ENCODE assay signal across 18 cellular contexts in the genomic region with DNA sequence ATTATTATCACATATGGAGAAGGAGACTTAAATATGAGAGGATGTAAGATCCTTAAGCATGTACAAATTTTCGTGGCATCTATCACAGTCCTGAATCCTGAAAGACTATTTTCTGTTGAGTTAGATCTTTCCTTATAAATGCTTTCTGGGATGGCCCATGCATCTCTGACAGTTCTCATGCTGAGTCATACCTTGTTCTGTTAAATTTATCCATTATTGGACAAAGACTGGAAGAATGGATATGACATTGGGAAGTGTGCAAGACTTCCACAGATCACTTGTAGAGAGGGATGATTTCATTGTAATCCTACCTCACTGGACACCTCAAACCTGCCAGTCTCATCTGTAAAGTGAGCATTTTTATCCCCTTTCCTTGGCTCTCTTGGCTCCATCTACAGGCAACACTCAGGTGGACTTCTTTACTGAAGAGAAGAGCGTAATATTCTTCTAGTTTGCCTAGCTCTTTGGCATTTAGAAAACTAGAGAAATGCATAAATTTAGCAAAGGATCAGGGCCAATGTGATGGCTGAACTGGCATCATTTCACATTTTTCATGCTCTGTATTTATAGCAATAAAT.
DNase-seq lines count a peak whose midpoint lies in the region; ATAC-seq, FAIRE-seq and TF ChIP-seq lines count a peak whose summit lies in the region.
"Had no signal": no experiment of that assay in that cellular context is flagged by ENCODE, and none has a peak within 500 bp of the region (broad histone marks: within the 10 kb centered on the region; RNA-seq: fewer than 3 reads in every experiment).

No MANE protein-coding gene starts in this region.

- no peaks in the 10 kb centered on the region for H3K27me3 ChIP-seq in left ventricle myocardium inferior (ENCODE audit: low read depth)
- H3K27me3 ChIP-seq: breast epithelium, neutrophil, suprapubic skin had no signal

- no peak for ATAC-seq in Right ventricle myocardium inferior
- no peak for ATAC-seq in activated T-helper 17 cell treated with anti-CD3 and anti-CD28 coated beads, Interleukin-2, amount 50 U/mL, for 72 hours (replicated peaks)

- peaks cover 10% of the 10 kb centered on the region for H3K4me1 Mint-ChIP-seq in activated T-helper 17 cell treated with anti-CD3 and anti-CD28 coated beads, Interleukin-2, amount 50 U/mL, for 72 hours

- no peak overlapping the region for H3K9ac ChIP-seq in kidney (ENCODE audit: low read length in 2 of 2)

- no peak for DNase-seq in left ventricle myocardium inferior
- no peak for DNase-seq in Right ventricle myocardium inferior (ENCODE audit: missing footprints)
- DNase-seq in kidney = no peak
- DNase-seq in stimulated activated CD4-positive, alpha-beta T cell treated with anti-CD3 and anti-CD28 coated beads, Interleukin-12 subunit alpha, Interleukin-12 subunit beta, amount 100 ng/mL, for 4 hours = no peak
- no peak for DNase-seq in Ammon's horn (ENCODE audit: low spot score)
- DNase-seq in activated T-cell treated with anti-CD3 and anti-CD28 coated beads, Interleukin-2, amount 50 U/mL, for 1 hour = no peak
- no peak for DNase-seq in foreskin melanocyte
- DNase-seq: activated CD4-positive, alpha-beta memory T cell treated with anti-CD3 and anti-CD28 coated beads, Interleukin-2, amount 10 ng/mL, durations not matched to agents 7 days and 5 days; activated effector memory CD4-positive, alpha-beta T cell treated with anti-CD3 and anti-CD28 coated beads, Interleukin-2, amount 50 U/mL, for 16 hours; hippocampal formation; NCI-H446; SHP77 had no signal

- H3K4me3 ChIP-seq in left ventricle myocardium inferior = no peak overlapping the region
- H3K4me3 ChIP-seq in kidney (ENCODE audit: low read length in 2 of 2) = no peak overlapping the region
- H3K4me3 ChIP-seq: breast epithelium, lung, suprapubic skin had no signal

- H3K27me3 Mint-ChIP-seq in activated T-helper 17 cell treated with anti-CD3 and anti-CD28 coated beads, Interleukin-2, amount 50 U/mL, for 72 hours = no peaks in the 10 kb centered on the region

- H3K27ac ChIP-seq in left ventricle myocardium inferior (replicated peaks) (no peak overlapping the region), kidney (ENCODE audit: low read depth in 2 of 2, low read length in 2 of 2) (no peak overlapping the region)
- H3K27ac ChIP-seq: breast epithelium, neutrophil, suprapubic skin had no signal

- H3K9me3 Mint-ChIP-seq in activated T-helper 17 cell treated with anti-CD3 and anti-CD28 coated beads, Interleukin-2, amount 50 U/mL, for 72 hours = no peaks in the 10 kb centered on the region
- H3K9me3 Mint-ChIP-seq: activated CD4-positive, alpha-beta memory T cell treated with anti-CD3 and anti-CD28 coated beads, Interleukin-2, amount 10 ng/mL, durations not matched to agents 7 days and 5 days had no signal

- H3K36me3 Mint-ChIP-seq in activated T-helper 17 cell treated with anti-CD3 and anti-CD28 coated beads, Interleukin-2, amount 50 U/mL, for 72 hours (ENCODE audit: low read depth) = no peaks in the 10 kb centered on the region

- intact Hi-C loops in left ventricle myocardium inferior (cut with micrococcal nuclease) = no loop called here
- intact Hi-C loops in Right ventricle myocardium inferior (cut with DNase I) = no loop called here
- intact Hi-C loops in kidney (cut with DNase I) = no loop called here

- H3K4me1 ChIP-seq in left ventricle myocardium inferior (peaks cover 61% of the 10 kb centered on the region), kidney (ENCODE audit: control insufficient read depth in 1 of 2, insufficient read depth in 1 of 2, low read depth in 1 of 2, low read length in 2 of 2) (peaks cover 3 to 14% of the 10 kb centered on the region in 2 donors)
- H3K4me1 ChIP-seq: breast epithelium had no signal

- no peak overlapping the region for H3K4me3 Mint-ChIP-seq in activated T-helper 17 cell treated with anti-CD3 and anti-CD28 coated beads, Interleukin-2, amount 50 U/mL, for 72 hours
- H3K4me3 Mint-ChIP-seq: activated CD4-positive, alpha-beta memory T cell treated with anti-CD3 and anti-CD28 coated beads, Interleukin-2, amount 10 ng/mL, durations not matched to agents 7 days and 5 days had no signal

- TF ChIP-seq CTCF in left ventricle myocardium inferior (IDR thresholded peaks at IDR 0.05; ENCODE audit: borderline replicate concordance) = peak; percentile 15
- TF ChIP-seq CTCF in kidney (IDR thresholded peaks at IDR 0.05; ENCODE audit: borderline replicate concordance, extremely low read depth, insufficient read depth) = peak; percentile 30

- H3K9me3 ChIP-seq in left ventricle myocardium inferior (replicated peaks) = no peaks in the 10 kb centered on the region
- no peaks in the 10 kb centered on the region for H3K9me3 ChIP-seq in kidney (ENCODE audit: control insufficient read depth in 1 of 2, low read length in 2 of 2)
- H3K9me3 ChIP-seq: breast epithelium, neutrophil, suprapubic skin had no signal

- no peak for FAIRE-seq in kidney (lab: Jason Lieb, UNC)
- FAIRE-seq: A204.1 had no signal

- H3K36me3 ChIP-seq in left ventricle myocardium inferior = no peaks in the 10 kb centered on the region
- H3K36me3 ChIP-seq in kidney (ENCODE audit: control insufficient read depth in 1 of 2, insufficient read depth in 2 of 2, low read length in 2 of 2) = no peaks in the 10 kb centered on the region
- H3K36me3 ChIP-seq: breast epithelium, neutrophil, suprapubic skin had no signal

- peak overlapping the region; percentile 21 for H3K27ac Mint-ChIP-seq in activated T-helper 17 cell treated with anti-CD3 and anti-CD28 coated beads, Interleukin-2, amount 50 U/mL, for 72 hours
- H3K27ac Mint-ChIP-seq: activated CD4-positive, alpha-beta memory T cell treated with anti-CD3 and anti-CD28 coated beads, Interleukin-2, amount 10 ng/mL, durations not matched to agents 7 days and 5 days had no signal
